ENCODE assay signal across 29 cellular contexts in the genomic region with DNA sequence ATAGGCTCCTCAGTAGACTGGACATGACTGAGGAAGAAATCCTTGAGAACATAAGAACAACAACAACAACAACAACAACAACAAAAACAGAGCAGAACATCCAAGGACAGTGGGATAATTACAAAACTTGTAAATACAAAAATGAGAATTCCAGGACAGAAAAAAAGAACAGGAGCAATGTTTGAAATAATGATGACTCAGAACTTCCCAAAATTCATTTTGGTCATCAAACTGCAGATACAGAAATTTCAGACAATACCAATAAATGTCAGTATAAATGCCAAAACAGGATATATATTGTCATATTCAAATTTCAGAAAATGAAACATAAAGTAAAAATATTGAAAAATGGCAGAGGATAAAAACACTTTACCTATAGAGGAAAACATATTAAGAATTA.
"Had no signal": no experiment of that assay in that cellular context is flagged by ENCODE, and none has a peak within 500 bp of the region (broad histone marks: within the 10 kb centered on the region; RNA-seq: fewer than 3 reads in every experiment).

No MANE protein-coding gene starts in this region.

- H3K36me3 ChIP-seq: colonic mucosa, esophagus muscularis mucosa, esophagus squamous epithelium, gastrocnemius medialis, gastroesophageal sphincter, heart left ventricle, heart right ventricle had no signal

- H3K9me3 ChIP-seq: colonic mucosa, esophagus squamous epithelium, gastrocnemius medialis had no signal

- FAIRE-seq: colon, endometrium, endothelial cell of umbilical vein, frontal cortex had no signal

- H3K27ac Mint-ChIP-seq: dendritic cell treated with granulocyte-macrophage colony-stimulating factor and Interleukin-4, amounts not matched to agents 40 ng/mL and 50 ng/mL, for 4 days; effector memory CD8-positive, alpha-beta T cell; endodermal cell had no signal

- ATAC-seq: effector memory CD8-positive, alpha-beta T cell; esophagus mucosa; foreskin keratinocyte; gastrocnemius medialis; gastroesophageal sphincter; heart left ventricle; heart right ventricle had no signal

- H3K27me3 Mint-ChIP-seq: dendritic cell treated with granulocyte-macrophage colony-stimulating factor and Interleukin-4, amounts not matched to agents 40 ng/mL and 50 ng/mL, for 4 days; effector memory CD8-positive, alpha-beta T cell had no signal

- H3K4me1 ChIP-seq: colonic mucosa, esophagus muscularis mucosa, esophagus squamous epithelium, foreskin keratinocyte, gastrocnemius medialis, gastroesophageal sphincter, heart left ventricle, heart right ventricle had no signal

- H3K4me1 Mint-ChIP-seq: endodermal cell had no signal

- H3K27me3 ChIP-seq: colonic mucosa, dorsolateral prefrontal cortex, esophagus muscularis mucosa, esophagus squamous epithelium, foreskin keratinocyte, gastrocnemius medialis, gastroesophageal sphincter, heart left ventricle, heart right ventricle had no signal

- H3K27ac ChIP-seq: colonic mucosa, coronary artery, dorsolateral prefrontal cortex, epithelial cell of prostate, esophagus muscularis mucosa, esophagus squamous epithelium, foreskin keratinocyte, gastrocnemius medialis, gastroesophageal sphincter, heart left ventricle, heart right ventricle had no signal

- H3K4me3 Mint-ChIP-seq: dendritic cell treated with granulocyte-macrophage colony-stimulating factor and Interleukin-4, amounts not matched to agents 40 ng/mL and 50 ng/mL, for 4 days; effector memory CD8-positive, alpha-beta T cell; endodermal cell had no signal

- H3K4me3 ChIP-seq: colonic mucosa, coronary artery, dorsolateral prefrontal cortex, esophagus muscularis mucosa, esophagus squamous epithelium, gastrocnemius medialis, gastroesophageal sphincter, heart left ventricle, heart right ventricle had no signal

- DNase-seq: colonic mucosa; cortex of kidney; dermis blood vessel endothelial cell; dorsolateral prefrontal cortex; effector CD4-positive, alpha-beta T cell; effector CD8-positive, alpha-beta T cell; effector memory CD4-positive, alpha-beta T cell; effector memory CD8-positive, alpha-beta T cell; endodermal cell; erythroblast; esophagus squamous epithelium; foreskin fibroblast; foreskin keratinocyte; foreskin melanocyte; gastrocnemius medialis; glutamatergic neuron; head of caudate nucleus; heart left ventricle; heart right ventricle had no signal
